Comparison of ENCODE assay signal across 8 cellular contexts in the genomic region with DNA sequence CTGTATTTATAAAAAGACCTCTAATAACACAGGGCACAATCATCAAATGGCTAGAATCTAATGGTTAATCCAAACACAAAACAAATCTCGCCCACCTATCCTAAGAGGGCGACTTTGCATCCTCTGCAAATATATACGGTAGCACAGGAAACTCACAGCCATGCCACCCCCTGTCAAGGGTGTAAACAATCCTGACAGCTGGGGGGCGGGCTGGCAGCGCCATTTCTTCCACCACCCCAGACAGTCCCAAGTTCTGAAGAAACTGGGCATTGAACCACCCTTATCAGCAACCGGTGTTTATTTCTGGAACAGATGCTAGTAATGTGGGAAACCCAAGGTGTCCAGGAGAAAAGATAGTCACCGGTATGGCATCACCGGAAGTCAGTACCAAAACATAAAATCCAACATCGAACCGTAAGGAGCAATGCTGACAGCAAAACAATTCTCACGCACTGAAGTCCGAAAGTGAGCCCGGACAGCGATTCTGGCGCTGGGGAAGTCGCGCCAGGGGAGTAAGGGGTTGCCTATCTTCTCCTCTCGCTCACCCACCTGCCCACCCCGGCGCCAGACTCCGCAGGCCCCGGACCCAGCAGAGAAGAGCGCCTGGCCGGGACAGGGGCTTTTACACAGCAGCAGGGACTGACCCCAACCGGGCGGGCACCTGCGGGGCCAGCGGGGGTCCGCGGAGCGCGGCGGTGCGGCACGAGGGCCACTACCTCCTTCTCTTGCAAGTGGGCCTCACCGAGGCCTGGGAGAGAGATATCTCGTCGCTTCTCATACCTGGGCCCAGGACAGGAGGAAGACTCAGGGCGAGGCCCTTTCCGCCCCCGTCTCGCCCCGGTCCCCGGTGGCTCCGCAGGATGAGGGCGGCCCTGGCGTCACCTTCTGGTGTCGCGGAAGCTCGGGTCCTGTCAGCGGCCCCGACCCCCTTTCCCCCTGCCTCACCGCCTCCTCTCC. TPM values are rescaled to one million over a fixed set of nuclear protein-coding genes. Genes with fewer than 3 reads are reported as not detected.
A peak's percentile ranks its signal among the peaks of the same experiment; 100 is the strongest.
DNase-seq lines count a peak whose midpoint lies in the region; ATAC-seq and TF ChIP-seq lines count a peak whose summit lies in the region.

No MANE protein-coding gene starts in this region.

- no peaks in the 10 kb centered on the region for H3K27me3 ChIP-seq in muscle layer of colon (ENCODE audit: control insufficient read depth in 1 of 2, insufficient read depth in 2 of 2, low read length in 2 of 2)
- H3K27me3 ChIP-seq in thymus (ENCODE audit: control insufficient read depth, insufficient read depth), result peaks cover 13% of the 10 kb centered on the region

- peak overlapping the region; percentile 77 for H3K4me3 ChIP-seq in epithelial cell of esophagus (ENCODE audit: low read length)
- peak overlapping the region; percentile 83 to 98 for H3K4me3 ChIP-seq in muscle layer of colon (ENCODE audit: low read depth in 1 of 2, low read length in 2 of 2)
- peak overlapping the region; percentile 78 for H3K4me3 ChIP-seq in thymus (ENCODE audit: low read length)

- peak overlapping the region; percentile 62 for H3K9ac ChIP-seq in muscle layer of colon (ENCODE audit: low read length)

- H3K27ac ChIP-seq in muscle layer of colon (ENCODE audit: low read depth, low read length) (peak overlapping the region; percentile 89), thymus (ENCODE audit: low read depth) (peak overlapping the region; percentile 83)

- in situ Hi-C loops in G401 (cut with HindIII; ENCODE audit: low sequenced_read_pairs), result no loop called here

- H3K9me3 ChIP-seq in muscle layer of colon (ENCODE audit: low read length) (no peaks in the 10 kb centered on the region), thymus (ENCODE audit: control insufficient read depth) (no peaks in the 10 kb centered on the region)

- H3K36me3 ChIP-seq in muscle layer of colon (ENCODE audit: insufficient read depth, low read length) (peaks cover 8% of the 10 kb centered on the region), thymus (ENCODE audit: control insufficient read depth, insufficient read depth) (peaks cover 8% of the 10 kb centered on the region)

- DNase-seq in G401 (ENCODE audit: low spot score), result peak; percentile 29
- peak; percentile 8 for DNase-seq in KG1 (lab: John Stamatoyannopoulos, UW)
- peak; percentile 64 for DNase-seq in activated CD8-positive, alpha-beta memory T cell treated with anti-CD3 and anti-CD28 coated beads for 24 hours
- peak; percentile 38 for DNase-seq in epithelial cell of esophagus (ENCODE audit: low read depth)
- no peak for DNase-seq in NCI-H128 (lab: John Stamatoyannopoulos, UW; ENCODE audit: unreplicated experiment)

- H3K4me1 ChIP-seq in muscle layer of colon (ENCODE audit: insufficient read depth, low read length) (peaks cover 37% of the 10 kb centered on the region), thymus (ENCODE audit: control insufficient read depth, insufficient read depth, low read length) (peaks cover 18% of the 10 kb centered on the region)

- TF ChIP-seq CTCF in epithelial cell of esophagus (IDR thresholded peaks at IDR 0.05; ENCODE audit: insufficient read depth, low read depth, low read length, missing control alignments), result peak; percentile 6

- ATAC-seq in GM21786 (IDR thresholded peaks at IDR 0.05; ENCODE audit: unreplicated experiment), result peak; percentile 30

- WGBS in thymus, result 2% methylated on average over 53 of the region's 53 CpGs

RNA-seq across cellular contexts. Expression of a gene that starts 0.6 kb away (rescaled TPM):
- 16.7 and 25.5 TPM in 2 replicates for total RNA-seq in G401 (2014; rRNA removed; shearing (Covaris generic))
- 32.9 TPM for polyA plus RNA-seq in thymus

RNA-seq across cellular contexts. Expression of a gene that starts 37.5 kb away (rescaled TPM):
- 50.9 and 76.4 TPM in 2 replicates for total RNA-seq in G401 (2014; rRNA removed; shearing (Covaris generic))
- 156 TPM for polyA plus RNA-seq in thymus
